In genomic region chr7:32519763-32520162, GRCh38 we compare ENCODE assay signal across 29 cellular contexts. TPM values are rescaled to one million over a fixed set of nuclear protein-coding genes. Genes with fewer than 3 reads are reported as not detected.
DNase-seq lines count a peak whose midpoint lies in the region; ATAC-seq, FAIRE-seq and TF ChIP-seq lines count a peak whose summit lies in the region.
"Had no signal": no experiment of that assay in that cellular context is flagged by ENCODE, and none has a peak within 500 bp of the region (broad histone marks: within the 10 kb centered on the region; RNA-seq: fewer than 3 reads in every experiment).

No MANE protein-coding gene starts in this region.

- ATAC-seq in activated CD4-positive, CD25-positive, alpha-beta regulatory T cell treated with anti-CD3 and anti-CD28 coated beads, Interleukin-2, amount 50 U/mL, for 24 hours: peak; percentile 32 to 62
- ATAC-seq in K562: no peak
- ATAC-seq: effector memory CD8-positive, alpha-beta T cell; esophagus mucosa; naive thymus-derived CD4-positive, alpha-beta T cell had no signal

- no peak for TF ChIP-seq RAD21 in K562 (CRISPR knock-in tag; conservative IDR thresholded peaks at IDR 0.05 in 1 of 2, IDR thresholded peaks at IDR 0.05 in 1 of 2)

- peaks cover 15% of the 10 kb centered on the region for H3K9me3 ChIP-seq in K562 (replicated peaks; ENCODE audit: control insufficient read depth, insufficient read depth, low read depth, low read length)
- H3K9me3 ChIP-seq: ascending aorta had no signal

- TF ChIP-seq EP300 in K562 (IDR thresholded peaks at IDR 0.05; ENCODE audit: low read length): no peak

- H2AFZ ChIP-seq in K562 (ENCODE audit: low read depth, low read length): no peak overlapping the region

- DNase-seq in activated CD4-positive, CD25-positive, alpha-beta regulatory T cell treated with anti-CD3 and anti-CD28 coated beads, Interleukin-2, amount 50 U/mL, for 72 hours: no peak
- peak; percentile 16 for DNase-seq in stimulated activated CD4-positive, alpha-beta T cell treated with anti-CD3 and anti-CD28 coated beads, Interleukin-1b, Interleukin-23, amount 100 ng/mL, for 48 hours
- DNase-seq in stimulated activated CD4-positive, alpha-beta T cell treated with anti-CD3 and anti-CD28 coated beads, Interleukin-12 subunit alpha, Interleukin-12 subunit beta, amount 100 ng/mL, for 4 hours: no peak
- DNase-seq in K562 (ENCODE audit: extremely low read depth in 1 of 4, low spot score in 3 of 4): no peak
- peak; percentile 12 to 15 for DNase-seq in stimulated activated CD4-positive, alpha-beta T cell treated with anti-CD3 and anti-CD28 coated beads, Interleukin-4, amount 100 ng/mL, for 4 hours
- no peak for DNase-seq in ACHN
- DNase-seq in DMS79 treated with DMSO at 0.1 percent for 48 hours (lab: John Stamatoyannopoulos, UW): no peak
- DNase-seq: 8988T; activated CD8-positive, alpha-beta memory T cell treated with anti-CD3 and anti-CD28 coated beads, Interleukin-2, amount 50 U/mL, for 4 hours; activated gamma-delta T cell treated with Interleukin-2 at 50 U/mL for 16 hours; Calu3; effector memory CD8-positive, alpha-beta T cell; foreskin fibroblast; HCEC 1CT; head of caudate nucleus; KG1; midbrain; MM.1S; naive thymus-derived CD4-positive, alpha-beta T cell; NCI-H1436 treated with DMSO at 0.1 percent for 48 hours; NCI-H446 treated with DMSO at 0.1 percent for 48 hours; RPMI8226 had no signal

- no peak overlapping the region for H3K27ac ChIP-seq in K562 (ENCODE audit: extremely low read depth, low read depth, low read length)
- H3K27ac ChIP-seq: ascending aorta, cardiac muscle cell, coronary artery, SK-N-MC, tibial nerve had no signal

- peaks cover 62% of the 10 kb centered on the region for H3K79me2 ChIP-seq in K562 (ENCODE audit: control insufficient read depth, insufficient read depth, low read length)

- no peak for FAIRE-seq in K562 (lab: Jason Lieb, UNC)

- H3K27me3 ChIP-seq in K562 (ENCODE audit: control insufficient read depth in 2 of 2, insufficient read depth in 2 of 2, low read length in 2 of 2): no peaks in the 10 kb centered on the region
- H3K27me3 ChIP-seq: ascending aorta, cardiac muscle cell, tibial nerve had no signal

- H3K36me3 ChIP-seq in K562 (ENCODE audit: control insufficient read depth, insufficient read depth, low read length): peaks cover 9% of the 10 kb centered on the region; the same call in 1 of the 3 replicates
- H3K36me3 ChIP-seq: ascending aorta, cardiac muscle cell had no signal

- BruUV-seq in K562 (replicated peaks; lab: Mats Ljungman, UMichigan): no TSS peak

- no peak overlapping the region for H3K9ac ChIP-seq in K562 (ENCODE audit: insufficient read depth in 1 of 2, low read depth in 2 of 2, low read length in 2 of 2)

- no peaks in the 10 kb centered on the region for H3K9me1 ChIP-seq in K562 (ENCODE audit: control insufficient read depth, insufficient read depth, low read length)

- intact Hi-C loops in K562 (cut with micrococcal nuclease): no loop called here

- POLR2A ChIA-PET in K562 (lab: Yijun Ruan, JAX): interaction anchor here (0.8 kb wide), 1 partner anchor 12 kb away, joined by 3 read pairs; no protein-coding TSS in a partner anchor

- no peak for TF ChIP-seq CTCF in K562 (IDR thresholded peaks at IDR 0.05 in 2 of 3, conservative IDR thresholded peaks at IDR 0.05 in 1 of 3; ENCODE audit: insufficient read depth in 2 of 3, low read depth in 1 of 3, low read length in 3 of 3)

- H3K4me2 ChIP-seq in K562 (ENCODE audit: insufficient read depth, low read length): no peak overlapping the region

- in situ Hi-C loops in K562 (cut with MboI): no loop called here
- in situ Hi-C loops in ACHN (cut with HindIII; ENCODE audit: low pct_ligation_motif_present, low pct_unique_long_range_greater_than_20kb, low sequenced_read_pairs): no loop called here

- 45% methylated on average over 2 of the region's 2 CpGs for WGBS in K562 (ENCODE audit: insufficient coverage, low coverage, missing lambda C conversion rate)

- H4K20me1 ChIP-seq in K562 (replicated peaks; ENCODE audit: control insufficient read depth, insufficient read depth, low read length): no peaks in the 10 kb centered on the region

- no peak overlapping the region for H3K4me3 ChIP-seq in K562
- H3K4me3 ChIP-seq: ascending aorta, cardiac muscle cell, coronary artery, SK-N-MC, tibial nerve had no signal

- no peaks in the 10 kb centered on the region for H3K4me1 ChIP-seq in K562 (replicated peaks in 1 of 2; ENCODE audit: control insufficient read depth in 2 of 2, insufficient read depth in 2 of 2, low read length in 2 of 2)
- H3K4me1 ChIP-seq: ascending aorta had no signal

- CTCF ChIA-PET in K562 (lab: Yijun Ruan, JAX; ENCODE audit: low intra/inter-chr PET ratio): no interaction called here

- TF ChIP-seq POLR2A in K562 (conservative IDR thresholded peaks at IDR 0.05): no peak

TF ChIP-seq in K562, 482 proteins besides CTCF, POLR2A, EP300 and RAD21:
- no peak for TF ChIP-seq ZNF592 (IDR thresholded peaks at IDR 0.05)
- TF ChIP-seq EGR1 (conservative IDR thresholded peaks at IDR 0.05): 0 out of 2 replicates have a peak, but pooled peaks have one; percentile 11

RNA-seq across cellular contexts. Expression of gene AVL9, which starts 24.5 kb away (rescaled TPM):
- 75.7 and 129 TPM in 2 replicates for total RNA-seq in K562 (2011; cell fraction: chromatin; rRNA removed; ENCODE audit: low replicate concordance)
- 28.3 and 31.5 TPM in 2 replicates for total RNA-seq in K562 (2011; cell fraction: nucleolus; rRNA removed)
- total RNA-seq in K562 (2011; cell fraction: nucleoplasm; rRNA removed): 48.5 and 80.2 TPM in 2 replicates
- total RNA-seq in K562 (2014; rRNA removed) (31.0 and 33.4 TPM in 2 replicates), K562 (2014; rRNA removed; fragmentation: Illumina TruSeq; extraction: Trizol) (39.7 and 53.2 TPM in 2 replicates), K562 (2015; rRNA removed; fragmentation: Illumina TruSeq; extraction: Trizol) (27.0 and 30.1 TPM in 2 replicates), K562 (2021) (51.7 and 66.2 TPM in 2 replicates)
- polyA plus RNA-seq in K562 (2011; rRNA removed) (37.0 and 39.6 TPM in 2 replicates), K562 (2014; fragmentation: Illumina TruSeq; extraction: Trizol) (28.4 and 31.2 TPM in 2 replicates), K562 (2014; fragmentation: Nextera tagmentation; extraction: Ambion mirVana) (1 to 10 TPM; 6.4 to 8.7 TPM), K562 (2014; rRNA removed) (19.2 and 19.3 TPM in 2 replicates)
- 17.0 and 22.4 TPM in 2 replicates for polyA plus RNA-seq in K562 (2011; cell fraction: cytosol; rRNA removed)
- 37.9 and 38.1 TPM in 2 replicates for polyA plus RNA-seq in K562 (2011; cell fraction: nucleus; rRNA removed)
- polyA plus RNA-seq in K562 (2012): 26.3 and 34.7 TPM in 2 replicates
- 39.1 and 60.7 TPM in 2 replicates for polyA minus RNA-seq in K562 (2011; rRNA and poly(A)+ RNA removed)
- 17.6 and 29.5 TPM in 2 replicates for polyA minus RNA-seq in K562 (2011; cell fraction: cytosol; rRNA and poly(A)+ RNA removed)
- 19.1 and 32.4 TPM in 2 replicates for polyA minus RNA-seq in K562 (2011; cell fraction: nucleus; rRNA and poly(A)+ RNA removed)

RNA-seq across cellular contexts. Expression of gene LSM5, which starts 29.6 kb away (rescaled TPM):
- 16.0 and 52.2 TPM in 2 replicates for total RNA-seq in K562 (2011; cell fraction: chromatin; rRNA removed; ENCODE audit: low replicate concordance)
- 18.8 and 22.8 TPM in 2 replicates for total RNA-seq in K562 (2011; cell fraction: nucleolus; rRNA removed)
- 52.5 and 85.3 TPM in 2 replicates for total RNA-seq in K562 (2011; cell fraction: nucleoplasm; rRNA removed)
- total RNA-seq in K562 (2014; rRNA removed): 36.3 and 45.8 TPM in 2 replicates
- 232 and 260 TPM in 2 replicates for total RNA-seq in K562 (2014; rRNA removed; fragmentation: Illumina TruSeq; extraction: Trizol)
- total RNA-seq in K562 (2015; rRNA removed; fragmentation: Illumina TruSeq; extraction: Trizol): 92.9 and 111 TPM in 2 replicates
- 124 and 142 TPM in 2 replicates for total RNA-seq in K562 (2021)
- polyA plus RNA-seq in K562 (2011; rRNA removed): 79.9 and 153 TPM in 2 replicates
- 7.1 and 54.4 TPM in 2 replicates for polyA plus RNA-seq in K562 (2011; cell fraction: cytosol; rRNA removed)
- polyA plus RNA-seq in K562 (2011; cell fraction: nucleus; rRNA removed): 25.4 and 34.2 TPM in 2 replicates
- 136 and 164 TPM in 2 replicates for polyA plus RNA-seq in K562 (2012)
- 202 and 243 TPM in 2 replicates for polyA plus RNA-seq in K562 (2014; fragmentation: Illumina TruSeq; extraction: Trizol)
- polyA plus RNA-seq in K562 (2014; fragmentation: Nextera tagmentation; extraction: Ambion mirVana): 100 to 1,000 TPM; 513 to 620 TPM
- 165 and 186 TPM in 2 replicates for polyA plus RNA-seq in K562 (2014; rRNA removed)
- polyA minus RNA-seq in K562 (2011; rRNA and poly(A)+ RNA removed): 45.4 and 47.6 TPM in 2 replicates
- 11.6 and 15.8 TPM in 2 replicates for polyA minus RNA-seq in K562 (2011; cell fraction: cytosol; rRNA and poly(A)+ RNA removed)
- 24.8 and 33.9 TPM in 2 replicates for polyA minus RNA-seq in K562 (2011; cell fraction: nucleus; rRNA and poly(A)+ RNA removed)

Comparison
In these comparisons a context has a peak if more than half of its experiments do, and no peak if none do; other contexts are left out.
1. DNase-seq: peak in stimulated activated CD4-positive, alpha-beta T cell treated with anti-CD3 and anti-CD28 coated beads, Interleukin-1b, Interleukin-23, amount 100 ng/mL, for 48 hours (single experiment) and stimulated activated CD4-positive, alpha-beta T cell treated with anti-CD3 and anti-CD28 coated beads, Interleukin-4, amount 100 ng/mL, for 4 hours (2 of 2); none in activated CD4-positive, CD25-positive, alpha-beta regulatory T cell treated with anti-CD3 and anti-CD28 coated beads, Interleukin-2, amount 50 U/mL, for 72 hours (single experiment), stimulated activated CD4-positive, alpha-beta T cell treated with anti-CD3 and anti-CD28 coated beads, Interleukin-12 subunit alpha, Interleukin-12 subunit beta, amount 100 ng/mL, for 4 hours (single experiment), K562 (0 of 4), ACHN (single experiment) and DMS79 treated with DMSO at 0.1 percent for 48 hours (single experiment).